ENCODE assay signal across 8 cellular contexts in the genomic region with DNA sequence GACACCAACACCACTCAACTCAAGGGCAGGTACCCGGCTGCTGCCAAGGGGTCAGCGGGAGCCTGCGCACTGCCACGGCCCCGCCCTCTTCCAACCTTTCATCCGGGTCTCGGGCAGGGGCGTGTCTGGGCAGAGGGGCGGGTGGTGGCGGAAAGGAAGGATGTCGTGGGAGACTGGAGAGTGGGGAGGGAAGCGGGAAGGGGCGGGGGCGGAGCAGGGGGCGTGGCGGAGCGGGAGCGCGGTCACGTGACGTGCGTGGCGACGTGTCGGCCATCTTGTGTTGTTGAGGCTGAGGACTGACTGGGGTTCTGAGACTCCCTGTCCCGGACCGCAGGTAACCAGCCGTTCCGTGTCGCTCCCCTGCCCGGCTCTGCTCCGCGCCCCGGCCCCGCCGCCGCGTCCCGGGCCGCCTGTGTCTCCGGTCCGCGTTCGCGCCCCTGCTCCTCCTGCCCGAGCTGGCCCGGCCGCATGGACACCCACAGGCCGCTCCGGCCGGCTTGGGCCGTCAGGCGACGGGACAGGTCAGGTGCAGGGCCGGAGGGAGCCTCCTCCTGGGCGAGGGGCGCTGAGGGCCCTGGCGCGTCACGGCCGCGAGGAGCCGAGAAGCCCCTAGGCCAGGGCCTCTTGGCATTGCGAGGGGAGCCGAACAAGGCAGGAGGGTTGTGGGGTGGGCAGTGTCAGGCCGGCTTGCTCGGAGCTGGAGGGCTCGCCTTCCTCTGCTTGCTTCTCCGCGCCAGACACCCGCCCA. TPM values are rescaled to one million over a fixed set of nuclear protein-coding genes. Genes with fewer than 3 reads are reported as not detected.
DNase-seq lines count a peak whose midpoint lies in the region; ATAC-seq and TF ChIP-seq lines count a peak whose summit lies in the region.

Gene GIGYF2 (plus strand): TSS at position 273 of the 748 bp plus-strand sequence. CDS start 37,867 bp downstream, outside the sequence.

- peak; percentile 76 for ATAC-seq in GM21717 (IDR thresholded peaks at IDR 0.05; ENCODE audit: unreplicated experiment)
- peak; percentile 96 for ATAC-seq in mucosa of descending colon

- peak within 1 kb of the TSS; percentile 75 for H2AFZ ChIP-seq in PC-9

- no peaks in the 10 kb centered on the region for H3K27me3 ChIP-seq in PC-9 (ENCODE audit: insufficient read depth, low read depth)

- TF ChIP-seq CTCF in PC-9 (conservative IDR thresholded peaks at IDR 0.05) (no peak), mucosa of descending colon (IDR thresholded peaks at IDR 0.05) (no peak)

- peaks cover 49% of the 10 kb centered on the region for H3K79me2 ChIP-seq in PC-9 (ENCODE audit: low read depth)

- CTCF ChIA-PET in PC-9 (lab: Charles Lee): interaction anchor here (0.6 to 0.7 kb wide), 2 partner anchors 1156 to 1555 kb away, joined by 4 to 9 read pairs; no protein-coding TSS in a partner anchor

- peak within 1 kb of the TSS; percentile 92 for H3K4me2 ChIP-seq in PC-9

- H3K36me3 ChIP-seq in PC-9 (ENCODE audit: low read depth) (0 out of 2 replicates have a peak, but pooled peaks cover 7% of the 10 kb centered on the region), mucosa of descending colon (ENCODE audit: low read depth) (no peaks in the 10 kb centered on the region)

- H3K4me3 ChIP-seq in PC-9: peak within 1 kb of the TSS; percentile 88
- peak within 1 kb of the TSS; percentile 91 for H3K4me3 ChIP-seq in mucosa of descending colon

- DNase-seq in DMS153 treated with DMSO at 0.1 percent for 48 hours (lab: John Stamatoyannopoulos, UW; ENCODE audit: unreplicated experiment) (peak; percentile 89), KBM-7 (peak; percentile 95), PC-9 (peak; percentile 92 to 100), activated T-cell treated with anti-CD3 and anti-CD28 coated beads for 48 hours (ENCODE audit: low read depth) (peak; percentile 95), epithelial cell of prostate (ENCODE audit: low read depth, low spot score) (peak; percentile 73), mucosa of descending colon (peak; percentile 97 to 98 (median 98))
- DNase-seq in stimulated activated CD8-positive, alpha-beta memory T cell treated with anti-CD3 and anti-CD28 coated beads, Interleukin-4, amount 100 ng/mL, for 1 hour (ENCODE audit: low read depth in 2 of 2, low spot score in 1 of 2): peak; percentile 85 to 86

- H3K27ac ChIP-seq in PC-9 (peak within 1 kb of the TSS; percentile 79), epithelial cell of prostate (peak within 1 kb of the TSS; percentile 79)

- in situ Hi-C loops in KBM-7 (cut with MboI; ENCODE audit: low pct_unique_long_range_greater_than_20kb, low sequenced_read_pairs): no loop called here

- H3F3A ChIP-seq in PC-9 (ENCODE audit: insufficient read depth, low read depth): peaks cover 5% of the 10 kb centered on the region; the same call in 1 of the 2 replicates

- POLR2A ChIA-PET in PC-9 (lab: Charles Lee; ENCODE audit: unreplicated experiment): interaction anchor here (0.7 to 1.1 kb wide), 2 partner anchors 256 to 353 kb away, joined by 3 read pairs; no protein-coding TSS in a partner anchor

- peaks cover 25% of the 10 kb centered on the region; the same call in 1 of the 2 replicates for H4K20me1 ChIP-seq in PC-9 (ENCODE audit: insufficient read depth)

- no peaks in the 10 kb centered on the region for H3K9me3 ChIP-seq in PC-9 (ENCODE audit: insufficient read depth, low read depth)
- no peaks in the 10 kb centered on the region for H3K9me3 ChIP-seq in mucosa of descending colon

- intact Hi-C loops in PC-9 (cut with micrococcal nuclease; ENCODE audit: unreplicated experiment): no loop called here
- intact Hi-C loops in mucosa of descending colon (cut with DNase I, micrococcal nuclease): no loop called here

- BruUV-seq in PC-9 (replicated peaks; lab: Mats Ljungman, UMichigan): no TSS peak

- H3K9me2 ChIP-seq in PC-9 (ENCODE audit: insufficient read depth): no peaks in the 10 kb centered on the region

- peaks cover 33% of the 10 kb centered on the region for H3K4me1 ChIP-seq in PC-9 (replicated peaks; ENCODE audit: insufficient read depth)
- H3K4me1 ChIP-seq in mucosa of descending colon (ENCODE audit: low read depth): peaks cover 30% of the 10 kb centered on the region

RNA-seq across cellular contexts. Expression of gene GIGYF2, which starts in this region (rescaled TPM):
- total RNA-seq in PC-9 (2021) (86.4 and 101 TPM in 2 replicates), mucosa of descending colon (10 to 100 TPM; 57.8 to 82.1 (median 74.8) TPM)

Comparison
In these comparisons a context has a peak if more than half of its experiments do, and no peak if none do; other contexts are left out.
1. Peak in every context shown above with its lines: DNase-seq, ATAC-seq, H3K4me3 ChIP-seq and H3K27ac ChIP-seq.